In the genomic region with DNA sequence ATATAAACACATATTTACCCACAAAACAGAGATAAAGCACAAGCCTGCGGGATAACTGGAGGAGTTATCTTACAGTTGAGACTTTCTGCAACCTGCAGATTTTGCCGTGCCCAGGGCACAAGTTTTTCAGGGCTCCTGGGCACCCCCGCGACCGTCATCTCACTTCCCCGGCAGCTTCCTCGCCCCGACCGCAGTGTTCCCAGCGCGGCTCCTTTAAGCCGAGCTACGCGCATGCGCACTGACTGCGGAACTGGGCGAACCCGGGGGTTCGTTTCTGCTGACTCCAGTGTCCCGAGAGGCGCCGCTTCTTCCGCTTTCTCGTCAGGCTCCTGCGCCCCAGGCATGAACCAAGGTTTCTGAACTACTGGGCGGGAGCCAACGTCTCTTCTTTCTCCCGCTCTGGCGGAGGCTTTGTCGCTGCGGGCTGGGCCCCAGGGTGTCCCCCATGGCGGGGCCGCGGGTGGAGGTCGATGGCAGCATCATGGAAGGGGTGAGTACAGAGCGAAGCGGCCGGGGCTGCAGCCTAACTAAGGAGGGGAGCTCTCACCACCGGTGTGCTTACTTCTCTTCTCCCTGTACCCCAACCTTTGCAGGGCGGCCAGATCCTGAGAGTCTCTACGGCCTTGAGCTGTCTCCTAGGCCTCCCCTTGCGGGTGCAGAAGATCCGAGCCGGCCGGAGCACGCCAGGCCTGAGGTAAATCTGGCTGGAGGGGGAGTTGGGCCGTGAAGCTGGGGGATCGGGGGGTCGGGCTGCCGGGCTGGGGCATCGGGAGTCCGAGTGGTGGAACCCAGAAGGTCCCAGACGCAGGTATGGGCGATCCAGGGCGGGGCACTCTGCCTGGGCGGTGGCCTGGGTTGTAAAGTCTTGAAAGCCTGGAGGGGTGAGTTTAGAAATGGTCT, we compare ENCODE assay signal across 8 cellular contexts. TPM values are rescaled to one million over a fixed set of nuclear protein-coding genes. Genes with fewer than 3 reads are reported as not detected.
DNase-seq lines count a peak whose midpoint lies in the region; ATAC-seq and TF ChIP-seq lines count a peak whose summit lies in the region.

A gene (plus strand): TSS at position 286 of the 900 bp plus-strand sequence. CDS start 160 bp downstream, at position 446.

- no peaks in the 10 kb centered on the region for H3K9me3 ChIP-seq in thymus (ENCODE audit: control insufficient read depth)

- H3K27me3 Mint-ChIP-seq in activated naive CD8-positive, alpha-beta T cell treated with anti-CD3 and anti-CD28 coated beads for 36 hours = no peaks in the 10 kb centered on the region
- H3K27me3 Mint-ChIP-seq in glutamatergic neuron (ENCODE audit: unreplicated experiment) (peaks cover 3% of the 10 kb centered on the region), osteocyte (ENCODE audit: unreplicated experiment) (no peaks in the 10 kb centered on the region)

- no peaks in the 10 kb centered on the region for H3K27me3 ChIP-seq in thymus (ENCODE audit: control insufficient read depth, insufficient read depth)

- H3K4me3 Mint-ChIP-seq in activated naive CD8-positive, alpha-beta T cell treated with anti-CD3 and anti-CD28 coated beads for 36 hours = peak within 1 kb of the TSS; percentile 98
- H3K4me3 Mint-ChIP-seq in glutamatergic neuron (ENCODE audit: unreplicated experiment) (peak within 1 kb of the TSS; percentile 98), osteocyte (ENCODE audit: unreplicated experiment) (peak within 1 kb of the TSS; percentile 100)

- DNase-seq in GM10248 (ENCODE audit: extremely low spot score) (peak; percentile 95), NCI-H1105 (lab: John Stamatoyannopoulos, UW) (peak; percentile 98), SKM-1 treated with dmso at 0.1 percent for 144 hours (lab: John Stamatoyannopoulos, UW; ENCODE audit: unreplicated experiment) (peak; percentile 98), glutamatergic neuron (peak; percentile 97), osteocyte (ENCODE audit: extremely low spot score, unreplicated experiment) (peak; percentile 97)
- peak; percentile 94 for DNase-seq in activated naive CD8-positive, alpha-beta T cell treated with anti-CD3 and anti-CD28 coated beads for 36 hours

- H3K4me1 ChIP-seq in thymus (ENCODE audit: control insufficient read depth, insufficient read depth, low read length) = peaks cover 10% of the 10 kb centered on the region

- H3K27ac ChIP-seq in thymus (ENCODE audit: low read depth) = peak within 1 kb of the TSS; percentile 87

- POLR2A ChIA-PET in GM10248 (lab: Yijun Ruan, JAX) = interaction anchor here (2.4 kb wide), 1 partner anchor 16 kb away, joined by 13 read pairs; a partner anchor contains a TSS

- H3K4me3 ChIP-seq in thymus (ENCODE audit: low read length) = peak within 1 kb of the TSS; percentile 65

- H3K36me3 Mint-ChIP-seq in activated naive CD8-positive, alpha-beta T cell treated with anti-CD3 and anti-CD28 coated beads for 36 hours = peaks cover 34% of the 10 kb centered on the region
- H3K36me3 Mint-ChIP-seq in glutamatergic neuron (ENCODE audit: unreplicated experiment) (peaks cover 13% of the 10 kb centered on the region), osteocyte (ENCODE audit: unreplicated experiment) (peaks cover 29% of the 10 kb centered on the region)

- TF ChIP-seq CTCF in GM10248 (IDR thresholded peaks at IDR 0.05; ENCODE audit: control extremely low read depth, extremely low read depth, low read depth, missing control alignments) (no peak), glutamatergic neuron (IDR thresholded peaks at IDR 0.05; ENCODE audit: partially characterized antibody, unreplicated experiment) (no peak), osteocyte (IDR thresholded peaks at IDR 0.05) (no peak)

- WGBS in thymus = under 1% methylated on average over 56 of the region's 56 CpGs

- ATAC-seq in HG02623 (IDR thresholded peaks at IDR 0.05; ENCODE audit: unreplicated experiment) = peak; percentile 98

- H3K9me3 Mint-ChIP-seq in activated naive CD8-positive, alpha-beta T cell treated with anti-CD3 and anti-CD28 coated beads for 36 hours = peaks cover 4% of the 10 kb centered on the region
- H3K9me3 Mint-ChIP-seq in glutamatergic neuron (ENCODE audit: unreplicated experiment) (no peaks in the 10 kb centered on the region), osteocyte (ENCODE audit: unreplicated experiment) (peaks cover 8% of the 10 kb centered on the region)

- H3K36me3 ChIP-seq in thymus (ENCODE audit: control insufficient read depth, insufficient read depth) = peaks cover 12% of the 10 kb centered on the region

- H3K4me1 Mint-ChIP-seq in activated naive CD8-positive, alpha-beta T cell treated with anti-CD3 and anti-CD28 coated beads for 36 hours = peaks cover 40% of the 10 kb centered on the region
- no peaks in the 10 kb centered on the region for H3K4me1 Mint-ChIP-seq in glutamatergic neuron (ENCODE audit: low read depth, unreplicated experiment)
- H3K4me1 Mint-ChIP-seq in osteocyte (ENCODE audit: unreplicated experiment) = peaks cover 16% of the 10 kb centered on the region

- H3K27ac Mint-ChIP-seq in activated naive CD8-positive, alpha-beta T cell treated with anti-CD3 and anti-CD28 coated beads for 36 hours = peak within 1 kb of the TSS; percentile 96
- H3K27ac Mint-ChIP-seq in glutamatergic neuron (ENCODE audit: unreplicated experiment) (peak within 1 kb of the TSS; percentile 92), osteocyte (ENCODE audit: unreplicated experiment) (peak within 1 kb of the TSS; percentile 96)

- CTCF ChIA-PET in GM10248 (lab: Yijun Ruan, JAX) = interaction anchor here (0.9 to 2.6 kb wide), 16 partner anchors 10 to 619 kb away, joined by 3 to 6 read pairs (median 4); a partner anchor contains a TSS

RNA-seq across cellular contexts. Expression of the gene that starts here (rescaled TPM):
- total RNA-seq in activated naive CD8-positive, alpha-beta T cell treated with anti-CD3 and anti-CD28 coated beads for 36 hours = 10 to 100 TPM; 49.4 to 50.4 TPM
- 49.7 TPM for total RNA-seq in glutamatergic neuron (ENCODE audit: unreplicated experiment)
- total RNA-seq in osteocyte = 30.0 and 30.5 TPM in 2 replicates
- 35.3 TPM for polyA plus RNA-seq in thymus

Comparison
In these comparisons a context has a peak if more than half of its experiments do, and no peak if none do; other contexts are left out.
1. Peak in every context shown above with its lines: DNase-seq, ATAC-seq, H3K4me3 ChIP-seq and H3K27ac ChIP-seq.